ENCODE assay signal across 11 cellular contexts in the genomic region with DNA sequence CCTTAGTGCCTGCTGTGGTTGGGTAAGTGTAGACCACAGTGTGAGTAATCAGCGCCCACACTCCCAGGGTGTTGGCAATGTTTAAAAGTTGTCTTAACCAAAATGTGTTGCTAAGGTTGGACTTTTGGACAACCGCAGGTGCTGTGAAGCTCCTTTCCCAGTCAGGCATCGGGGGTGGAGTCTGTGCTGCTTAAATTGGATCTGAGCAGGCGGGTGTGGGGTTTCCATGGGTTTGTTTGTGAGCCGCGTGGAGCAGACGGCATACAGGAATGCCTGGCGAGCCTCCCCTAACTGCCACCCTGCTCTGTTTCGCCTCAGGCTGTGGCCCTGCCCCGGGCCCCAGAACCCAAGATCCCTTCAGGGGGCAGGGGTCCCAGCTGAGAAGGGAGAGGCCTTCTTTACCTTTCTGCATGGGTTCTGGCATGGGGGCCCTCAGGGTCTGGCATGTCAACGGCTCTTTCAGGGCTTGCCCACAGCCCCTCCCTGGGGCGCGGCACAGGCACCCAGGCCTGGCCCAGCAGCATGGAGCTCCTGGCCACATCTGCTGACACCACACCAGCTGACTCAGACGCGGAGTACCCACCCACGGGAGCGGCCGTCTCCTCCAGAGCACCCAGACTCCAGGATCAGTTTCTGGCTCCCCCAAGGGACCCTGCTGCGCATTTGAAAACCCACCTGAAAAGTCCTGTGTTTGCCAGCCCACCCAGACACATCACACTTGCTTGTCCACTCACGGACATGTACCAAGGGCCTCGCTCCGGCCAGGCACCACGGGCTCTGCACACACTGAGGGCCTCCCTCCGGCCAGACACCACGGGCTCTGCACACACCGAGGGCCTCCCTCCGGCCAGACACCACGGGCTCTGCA. TPM values are rescaled to one million over a fixed set of nuclear protein-coding genes. Genes with fewer than 3 reads are reported as not detected.
A peak's percentile ranks its signal among the peaks of the same experiment; 100 is the strongest.
DNase-seq lines count a peak whose midpoint lies in the region; ATAC-seq and TF ChIP-seq lines count a peak whose summit lies in the region.
"Had no signal": no experiment of that assay in that cellular context is flagged by ENCODE, and none has a peak within 500 bp of the region (broad histone marks: within the 10 kb centered on the region; RNA-seq: fewer than 3 reads in every experiment).

No MANE protein-coding gene starts in this region.

- peak; percentile 24 for DNase-seq in DMS 273 (lab: John Stamatoyannopoulos, UW; ENCODE audit: unreplicated experiment)
- no peak for DNase-seq in DMS 273 treated with DMSO at 0.1 percent for 48 hours (lab: John Stamatoyannopoulos, UW)
- DNase-seq in activated T-cell treated with anti-CD3 and anti-CD28 coated beads, Interleukin-2, amount 50 U/mL, for 48 hours, result peak; percentile 56 to 57
- peak; percentile 67 for DNase-seq in left kidney (ENCODE audit: low read depth, low spot score)
- DNase-seq in GDM1 (lab: John Stamatoyannopoulos, UW), result no peak
- no peak for DNase-seq in thyroid gland
- DNase-seq: activated CD4-positive, alpha-beta T cell treated with anti-CD3 and anti-CD28 coated beads for 1 hour; cerebellar nuclear complex had no signal

- 85 to 88% methylated on average over 16 to 21 of the region's 28 CpGs for WGBS in thyroid gland, 2 donors

- H3K4me3 ChIP-seq in stomach smooth muscle (ENCODE audit: low read length in 2 of 2) (no peak overlapping the region), thyroid gland (replicated peaks in 1 of 3) (no peak overlapping the region)

- H3K27me3 ChIP-seq in stomach smooth muscle (ENCODE audit: control insufficient read depth in 1 of 2, insufficient read depth in 2 of 2, low read length in 2 of 2) (peaks cover 0 to 8% of the 10 kb centered on the region in 2 donors), thyroid gland (peaks cover under 1% of the 10 kb centered on the region)

- H3K27ac ChIP-seq in stomach smooth muscle (ENCODE audit: low read length) (peak overlapping the region; percentile 11), thyroid gland (no peak overlapping the region)
- H3K27ac ChIP-seq: 22Rv1 had no signal

- no peak for TF ChIP-seq POLR2A in thyroid gland (IDR thresholded peaks at IDR 0.05)

- no peak for ATAC-seq in GM21381 (IDR thresholded peaks at IDR 0.05; ENCODE audit: unreplicated experiment)

- TF ChIP-seq CTCF in thyroid gland (IDR thresholded peaks at IDR 0.05), result no peak

- H3K36me3 ChIP-seq in stomach smooth muscle (ENCODE audit: control insufficient read depth in 2 of 2, insufficient read depth in 2 of 2, low read length in 2 of 2) (no peaks in the 10 kb centered on the region), thyroid gland (no peaks in the 10 kb centered on the region)

- peaks cover 25% of the 10 kb centered on the region for H3K4me1 ChIP-seq in stomach smooth muscle (ENCODE audit: control insufficient read depth, insufficient read depth, low read length)
- peaks cover under 1 to 4% of the 10 kb centered on the region in 2 donors for H3K4me1 ChIP-seq in thyroid gland

- no peak overlapping the region for H3K9ac ChIP-seq in stomach smooth muscle (ENCODE audit: low read length in 2 of 2)

- intact Hi-C loops in thyroid gland (cut with DNase I), result no loop called here

- H3K9me3 ChIP-seq in stomach smooth muscle (ENCODE audit: control insufficient read depth in 2 of 2, low read length in 2 of 2) (no peaks in the 10 kb centered on the region), thyroid gland (no peaks in the 10 kb centered on the region)

RNA-seq across cellular contexts. Expression of a gene that starts 5.1 kb away (rescaled TPM):
- 10 to 100 TPM in 2 of 4 donors, 1 to 10 TPM in 2; 2.4 to 14.1 (median 6.6) TPM for total RNA-seq in thyroid gland

Comparison
In these comparisons a context has a peak if more than half of its experiments do, and no peak if none do; other contexts are left out.
1. DNase-seq: peak in DMS 273 (single experiment), activated T-cell treated with anti-CD3 and anti-CD28 coated beads, Interleukin-2, amount 50 U/mL, for 48 hours (2 of 2) and left kidney (single experiment); none in DMS 273 treated with DMSO at 0.1 percent for 48 hours (single experiment), GDM1 (single experiment) and thyroid gland (0 of 2).